Comparison of ENCODE assay signal across 10 cellular contexts in genomic region chr2:96906719-96907404, GRCh38. TPM values are rescaled to one million over a fixed set of nuclear protein-coding genes. Genes with fewer than 3 reads are reported as not detected.
A peak's percentile ranks its signal among the peaks of the same experiment; 100 is the strongest.
DNase-seq lines count a peak whose midpoint lies in the region; ATAC-seq, FAIRE-seq and TF ChIP-seq lines count a peak whose summit lies in the region.
"Had no signal": no experiment of that assay in that cellular context is flagged by ENCODE, and none has a peak within 500 bp of the region (broad histone marks: within the 10 kb centered on the region; RNA-seq: fewer than 3 reads in every experiment).

No MANE protein-coding gene starts in this region.

- ATAC-seq in pancreas, result peak in 3 of 4 donors; percentile 14 to 38 (median 30)
- ATAC-seq in HG03378 (IDR thresholded peaks at IDR 0.05; ENCODE audit: unreplicated experiment), result no peak

- FAIRE-seq in pancreas (lab: Jason Lieb, UNC), result no peak
- FAIRE-seq in frontal cortex (lab: Jason Lieb, UNC), result no peak
- FAIRE-seq: GM12892 had no signal

- H3K27ac ChIP-seq in ascending aorta, result peak overlapping the region; percentile 95 to 98
- peak overlapping the region; percentile 17 to 67 (median 56) for H3K27ac ChIP-seq in pancreas

- H3K36me3 ChIP-seq in ascending aorta, result no peaks in the 10 kb centered on the region
- H3K36me3 ChIP-seq in pancreas, result no peaks in the 10 kb centered on the region

- H3K27me3 ChIP-seq in ascending aorta, result no peaks in the 10 kb centered on the region
- H3K27me3 ChIP-seq in pancreas, result no peaks in the 10 kb centered on the region

- H3K9me3 ChIP-seq in ascending aorta (no peaks in the 10 kb centered on the region), pancreas (no peaks in the 10 kb centered on the region)

- TF ChIP-seq CTCF in ascending aorta (IDR thresholded peaks at IDR 0.05) (peak in 1 of 3 experiments; percentile 5), pancreas (IDR thresholded peaks at IDR 0.05) (no peak)

- peaks cover 7 to 38% of the 10 kb centered on the region in 2 donors for H3K4me1 ChIP-seq in ascending aorta
- no peaks in the 10 kb centered on the region for H3K4me1 ChIP-seq in pancreas

- WGBS in pancreas, 2 donors, result 72 to 74% methylated on average over 19 of the region's 19 CpGs

- H3K4me3 ChIP-seq in ascending aorta, result peak overlapping the region; percentile 40 to 56
- H3K4me3 ChIP-seq in pancreas, result no peak overlapping the region

- in situ Hi-C loops in KBM-7 (cut with MboI; ENCODE audit: low pct_unique_long_range_greater_than_20kb, low sequenced_read_pairs), result no loop called here

- DNase-seq in AG08395 (ENCODE audit: low spot score), result peak; percentile 77
- peak in 1 of 2 donors; percentile 90 for DNase-seq in ascending aorta (ENCODE audit: low spot score in 2 of 2)
- peak; percentile 48 for DNase-seq in hepatic stellate cell (ENCODE audit: low spot score)
- DNase-seq in pancreas, result peak in 1 of 6 donors; percentile 55
- no peak for DNase-seq in frontal cortex (ENCODE audit: low spot score in 2 of 2)
- DNase-seq in KBM-7, result no peak
- no peak for DNase-seq in OCI-M1 (lab: John Stamatoyannopoulos, UW)
- DNase-seq: NCI-H510A treated with DMSO at 0.1 percent for 48 hours had no signal

- intact Hi-C loops in ascending aorta (cut with DNase I) (loop anchor here (1.0 to 5.0 kb wide), 8 partner anchors 20 to 370 kb away; partner anchors contain the start of genes ANKRD39, ARID5A, CNNM3 and LMAN2L), pancreas (cut with DNase I) (no loop called here)

RNA-seq across cellular contexts. Expression of gene SEMA4C, which starts 37.0 kb away (rescaled TPM):
- total RNA-seq in ascending aorta, result 56.9 TPM
- 10 to 100 TPM in 2 of 6 donors, 1 to 10 TPM in 4; 6.7 to 21.8 (median 8.3) TPM for total RNA-seq in pancreas
- polyA plus RNA-seq in pancreas, result 10 to 100 TPM; 14.0 to 17.2 TPM
- 52.6 TPM for total RNA-seq in frontal cortex

RNA-seq across cellular contexts. Expression of gene ANKRD39, which starts 49.0 kb away (rescaled TPM):
- total RNA-seq in ascending aorta (2.3 TPM), pancreas (1 to 10 TPM; 4.7 to 8.9 (median 5.7) TPM), frontal cortex (5.7 TPM)
- polyA plus RNA-seq in pancreas, result 10 to 100 TPM; 13.2 to 14.9 TPM

Comparison
In these comparisons a context has a peak if more than half of its experiments do, and no peak if none do; other contexts are left out.
1. DNase-seq: peak in AG08395 (single experiment) and hepatic stellate cell (single experiment); none in frontal cortex (0 of 2), KBM-7 (single experiment) and OCI-M1 (single experiment).
2. H3K4me3 ChIP-seq: peak in ascending aorta (2 of 2); none in pancreas (0 of 4).